In genomic region chr12:90683871-90684270, GRCh38 we compare ENCODE assay signal across 20 cellular contexts.
"Had no signal": no experiment of that assay in that cellular context is flagged by ENCODE, and none has a peak within 500 bp of the region (broad histone marks: within the 10 kb centered on the region; RNA-seq: fewer than 3 reads in every experiment).

No MANE protein-coding gene starts in this region.

- H3K4me1 ChIP-seq: gastrocnemius medialis, heart right ventricle, psoas muscle, sigmoid colon, transverse colon had no signal

- ATAC-seq: esophagus mucosa; gastrocnemius medialis; heart right ventricle; left lobe of liver; mucosa of descending colon; naive thymus-derived CD8-positive, alpha-beta T cell; psoas muscle; stimulated activated naive B cell treated with anti-CD40 and anti-IgM and Interleukin-4, amounts not matched to agents 10 μg/mL and 1 μg/mL and 100 μg/mL, for 72 hours; stimulated activated naive CD8-positive, alpha-beta T cell treated with anti-CD3 and anti-CD28 coated beads, Interleukin-15, amount 100 ng/mL, for 72 hours had no signal

- H3K27me3 ChIP-seq: dorsolateral prefrontal cortex, gastrocnemius medialis, heart right ventricle, neutrophil, sigmoid colon, transverse colon had no signal

- H3K9me3 ChIP-seq: gastrocnemius medialis, heart right ventricle, mucosa of descending colon, neutrophil, psoas muscle, sigmoid colon, thoracic aorta, transverse colon had no signal

- H3K27ac ChIP-seq: dorsolateral prefrontal cortex, gastrocnemius medialis, heart right ventricle, neutrophil, psoas muscle, sigmoid colon, skin epidermis, thoracic aorta, transverse colon had no signal

- H3K4me3 ChIP-seq: dorsolateral prefrontal cortex, gastrocnemius medialis, heart right ventricle, mucosa of descending colon, psoas muscle, sigmoid colon, skin epidermis, thoracic aorta, transverse colon had no signal

- DNase-seq: cortex of kidney; dorsolateral prefrontal cortex; effector CD8-positive, alpha-beta T cell; gastrocnemius medialis; heart right ventricle; islet precursor cell; mucosa of descending colon; naive thymus-derived CD8-positive, alpha-beta T cell; psoas muscle; sigmoid colon; stimulated activated CD4-positive, alpha-beta T cell treated with anti-CD3 and anti-CD28 coated beads, Interleukin-2, amount 100 ng/mL, for 24 hours; stimulated activated CD4-positive, alpha-beta T cell treated with anti-CD3 and anti-CD28 coated beads, Interleukin-4, amount 100 ng/mL, for 4 hours; stimulated activated naive B cell treated with anti-CD40 and anti-IgM and Interleukin-4, amounts not matched to agents 10 μg/mL and 1 μg/mL and 100 μg/mL, for 72 hours; stimulated activated naive CD8-positive, alpha-beta T cell treated with anti-CD3 and anti-CD28 coated beads, Interleukin-15, amount 100 ng/mL, for 72 hours; transverse colon had no signal

- H3K36me3 ChIP-seq: gastrocnemius medialis, heart right ventricle, neutrophil, sigmoid colon, thoracic aorta, transverse colon had no signal
